8 cellular contexts compared by ENCODE assay signal in the genomic region with DNA sequence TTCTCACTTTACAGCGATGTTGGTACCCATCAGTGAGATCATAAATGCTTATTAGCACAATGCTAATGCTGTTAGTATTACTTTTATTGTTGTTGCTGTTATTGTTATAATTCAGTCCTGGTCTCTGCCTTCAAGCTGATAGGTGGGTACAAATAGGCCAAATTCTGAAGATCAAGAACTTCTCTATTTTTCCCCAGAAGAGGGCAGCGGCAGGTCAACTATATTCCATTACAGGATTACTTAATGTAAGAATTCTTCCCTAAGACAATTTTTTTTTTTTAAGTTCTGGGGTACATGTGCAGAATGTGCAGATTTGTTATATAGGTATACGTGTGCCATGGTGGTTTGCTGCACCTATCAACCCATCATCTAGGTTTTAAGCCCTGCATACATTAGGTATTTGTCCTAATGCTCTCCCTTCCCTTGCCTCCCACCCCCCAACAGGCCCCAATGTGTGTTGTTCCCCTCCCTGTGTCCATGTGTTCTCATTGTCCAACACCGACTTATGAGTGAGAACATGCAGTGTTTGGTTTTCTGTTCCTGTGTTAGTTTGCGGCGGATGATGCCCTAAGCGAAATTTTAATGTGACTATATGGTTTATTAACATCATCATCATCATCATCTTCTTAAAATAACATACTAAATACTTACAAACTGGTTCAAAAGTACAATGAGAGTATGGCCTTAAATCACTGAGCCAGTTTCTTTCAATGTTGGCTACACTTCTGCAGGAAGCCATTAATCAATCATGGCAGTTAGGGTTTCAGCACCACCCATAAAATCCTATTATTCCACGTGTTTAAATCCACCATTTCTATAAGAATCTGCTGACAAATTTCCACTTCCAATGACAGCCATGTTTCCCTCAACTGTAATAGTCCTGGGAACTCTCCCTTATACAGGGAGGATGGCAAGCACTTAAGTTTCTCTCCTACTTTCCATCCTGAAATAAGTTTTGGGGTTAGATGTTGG. TPM values are rescaled to one million over a fixed set of nuclear protein-coding genes. Genes with fewer than 3 reads are reported as not detected.
DNase-seq lines count a peak whose midpoint lies in the region; ATAC-seq, FAIRE-seq and TF ChIP-seq lines count a peak whose summit lies in the region.

No MANE protein-coding gene starts in this region.

- H3K14ac ChIP-seq in neuronal stem cell (ENCODE audit: low read length): no peak overlapping the region

- H3K9me3 ChIP-seq in A673 (ENCODE audit: low read depth, low read length, poor library complexity, severe bottlenecking): no peaks in the 10 kb centered on the region
- H3K9me3 ChIP-seq in DOHH2 (ENCODE audit: control insufficient read depth, insufficient read depth, low read length): no peaks in the 10 kb centered on the region
- no peaks in the 10 kb centered on the region for H3K9me3 ChIP-seq in neuronal stem cell (replicated peaks in 1 of 2; ENCODE audit: control insufficient read depth in 2 of 2, insufficient read depth in 1 of 2, low read depth in 1 of 2, low read length in 2 of 2)

- WGBS in neuronal stem cell (ENCODE audit: extremely low coverage in 2 of 2, insufficient read length in 2 of 2, insufficient replicate concordance in 1 of 2), 2 donors: no CpG with 5 or more reads among the region's 8 CpGs

- no peak overlapping the region for H3K4me3 Mint-ChIP-seq in neural crest cell
- no peak overlapping the region for H3K4me3 Mint-ChIP-seq in stimulated activated naive B cell treated with anti-CD40 and anti-IgM and Interleukin-4, amounts not matched to agents 10 μg/mL and 1 μg/mL and 100 μg/mL, for 72 hours

- H3K36me3 ChIP-seq in A673 (ENCODE audit: insufficient read depth, low read length, poor library complexity, severe bottlenecking): no peaks in the 10 kb centered on the region
- H3K36me3 ChIP-seq in DOHH2 (ENCODE audit: control insufficient read depth, low read length): peaks cover 10% of the 10 kb centered on the region
- H3K36me3 ChIP-seq in bronchial epithelial cell (ENCODE audit: control insufficient read depth, insufficient read depth, low read length): peaks cover 2% of the 10 kb centered on the region
- H3K36me3 ChIP-seq in neuronal stem cell (replicated peaks in 1 of 2; ENCODE audit: control insufficient read depth in 2 of 2, insufficient read depth in 2 of 2, low read length in 2 of 2): peaks cover 2 to 48% of the 10 kb centered on the region in 2 donors

- H3K4me1 Mint-ChIP-seq in neural crest cell: no peaks in the 10 kb centered on the region
- H3K4me1 Mint-ChIP-seq in stimulated activated naive B cell treated with anti-CD40 and anti-IgM and Interleukin-4, amounts not matched to agents 10 μg/mL and 1 μg/mL and 100 μg/mL, for 72 hours: no peaks in the 10 kb centered on the region

- TF ChIP-seq CTCF in A673 (conservative IDR thresholded peaks at IDR 0.05; ENCODE audit: low read depth, low read length): peak; percentile 56
- peak; percentile 52 for TF ChIP-seq CTCF in DOHH2 (IDR thresholded peaks at IDR 0.05; ENCODE audit: low read depth, low read length, poor library complexity, severe bottlenecking)
- peak; percentile 14 for TF ChIP-seq CTCF in bronchial epithelial cell (IDR thresholded peaks at IDR 0.05; ENCODE audit: insufficient read depth, low read length, severe bottlenecking)
- TF ChIP-seq CTCF in neural crest cell (conservative IDR thresholded peaks at IDR 0.05): peak; percentile 61

- no peak overlapping the region for H2BK120ac ChIP-seq in neuronal stem cell (ENCODE audit: low read depth, low read length)

- no peak overlapping the region for H3K27ac Mint-ChIP-seq in neural crest cell (ENCODE audit: unreplicated experiment)
- no peak overlapping the region for H3K27ac Mint-ChIP-seq in stimulated activated naive B cell treated with anti-CD40 and anti-IgM and Interleukin-4, amounts not matched to agents 10 μg/mL and 1 μg/mL and 100 μg/mL, for 72 hours

- no peaks in the 10 kb centered on the region for H3K9me3 Mint-ChIP-seq in neural crest cell
- H3K9me3 Mint-ChIP-seq in stimulated activated naive B cell treated with anti-CD40 and anti-IgM and Interleukin-4, amounts not matched to agents 10 μg/mL and 1 μg/mL and 100 μg/mL, for 72 hours: no peaks in the 10 kb centered on the region

- no peak overlapping the region for H2AFZ ChIP-seq in neuronal stem cell (ENCODE audit: low read length)

- H3K27ac ChIP-seq in A673 (ENCODE audit: low read depth, low read length, poor library complexity, severe bottlenecking) (peak overlapping the region; percentile 7), DOHH2 (ENCODE audit: low read depth, low read length) (no peak overlapping the region), neuronal stem cell (replicated peaks; ENCODE audit: low read length) (no peak overlapping the region)

- FAIRE-seq in bronchial epithelial cell (lab: Jason Lieb, UNC): no peak

- no peak overlapping the region for H3K9ac ChIP-seq in neuronal stem cell (ENCODE audit: low read depth, low read length, poor library complexity)

- POLR2A ChIA-PET in A673 (lab: Charles Lee; ENCODE audit: low non-redundant PET): no interaction called here

- no peak overlapping the region for H2BK15ac ChIP-seq in neuronal stem cell (ENCODE audit: low read length)

- H3K9me2 ChIP-seq in DOHH2 (replicated peaks; ENCODE audit: control insufficient read depth, low read length): no peaks in the 10 kb centered on the region

- DNase-seq in A673 (ENCODE audit: low spot score) (peak; percentile 61), NCI-H446 treated with DMSO at 0.1 percent for 48 hours (lab: John Stamatoyannopoulos, UW) (peak; percentile 42), bronchial epithelial cell (ENCODE audit: low read depth) (peak; percentile 47), neural crest cell (ENCODE audit: low read depth, low spot score) (no peak), neuronal stem cell (ENCODE audit: low spot score) (no peak)
- DNase-seq in stimulated activated naive B cell treated with anti-CD40 and anti-IgM and Interleukin-4, amounts not matched to agents 10 μg/mL and 1 μg/mL and 100 μg/mL, for 72 hours: no peak

- H3K36me3 Mint-ChIP-seq in neural crest cell (ENCODE audit: low read depth): peaks cover 4% of the 10 kb centered on the region
- peaks cover 2 to 10% of the 10 kb centered on the region in 2 donors for H3K36me3 Mint-ChIP-seq in stimulated activated naive B cell treated with anti-CD40 and anti-IgM and Interleukin-4, amounts not matched to agents 10 μg/mL and 1 μg/mL and 100 μg/mL, for 72 hours

- CTCF ChIA-PET in A673 (lab: Charles Lee): interaction anchor here (0.7 kb wide), 1 partner anchor 863 kb away, joined by 5 read pairs; no protein-coding TSS in a partner anchor

- H4K8ac ChIP-seq in neuronal stem cell (ENCODE audit: low read depth, low read length): no peak overlapping the region

- H3K27me3 ChIP-seq in A673 (replicated peaks; ENCODE audit: insufficient read depth, low read depth, low read length, poor library complexity) (no peaks in the 10 kb centered on the region), DOHH2 (ENCODE audit: control insufficient read depth, low read length) (no peaks in the 10 kb centered on the region), bronchial epithelial cell (ENCODE audit: control insufficient read depth, insufficient read depth, low read length) (no peaks in the 10 kb centered on the region), neuronal stem cell (ENCODE audit: control insufficient read depth in 3 of 3, insufficient read depth in 3 of 3, low read depth in 1 of 3, low read length in 3 of 3) (no peaks in the 10 kb centered on the region)

- no peaks in the 10 kb centered on the region for H3K27me3 Mint-ChIP-seq in neural crest cell (ENCODE audit: low read depth)
- peaks cover 0 to 1% of the 10 kb centered on the region in 2 donors for H3K27me3 Mint-ChIP-seq in stimulated activated naive B cell treated with anti-CD40 and anti-IgM and Interleukin-4, amounts not matched to agents 10 μg/mL and 1 μg/mL and 100 μg/mL, for 72 hours

- H2AK5ac ChIP-seq in neuronal stem cell (ENCODE audit: low read depth, low read length): no peak overlapping the region

- H3K4ac ChIP-seq in neuronal stem cell (ENCODE audit: low read length): no peak overlapping the region

- H4K91ac ChIP-seq in neuronal stem cell (ENCODE audit: low read depth, low read length, poor library complexity): no peak overlapping the region

- H2BK5ac ChIP-seq in neuronal stem cell (ENCODE audit: low read length): no peak overlapping the region

- intact Hi-C loops in A673 (cut with micrococcal nuclease; ENCODE audit: unreplicated experiment): loop anchor here (1.0 to 10.0 kb wide), 2 partner anchors 80 to 862 kb away; no protein-coding TSS in a partner anchor

- H3K79me2 ChIP-seq in DOHH2 (ENCODE audit: control insufficient read depth, low read length): no peaks in the 10 kb centered on the region

- H3F3A ChIP-seq in DOHH2 (ENCODE audit: control insufficient read depth, insufficient read depth): no peaks in the 10 kb centered on the region

- H3K4me3 ChIP-seq in A673 (ENCODE audit: low read depth, low read length, poor library complexity, severe bottlenecking) (no peak overlapping the region), DOHH2 (ENCODE audit: low read length) (no peak overlapping the region), bronchial epithelial cell (ENCODE audit: low read depth, low read length) (no peak overlapping the region), neuronal stem cell (ENCODE audit: low read length in 2 of 2) (no peak overlapping the region)

- no TSS peak for BruUV-seq in A673 (replicated peaks; lab: Mats Ljungman, UMichigan)

- H3K4me1 ChIP-seq in A673 (ENCODE audit: insufficient read depth, low read length, poor library complexity, severe bottlenecking) (peaks cover 12% of the 10 kb centered on the region), DOHH2 (ENCODE audit: control insufficient read depth, low read length) (no peaks in the 10 kb centered on the region), neuronal stem cell (ENCODE audit: control insufficient read depth in 2 of 2, insufficient read depth in 1 of 2, low read depth in 1 of 2, low read length in 2 of 2) (no peaks in the 10 kb centered on the region)

- 0 out of 2 replicates have a peak, but pooled peaks cover 3% of the 10 kb centered on the region for H4K20me1 ChIP-seq in DOHH2 (ENCODE audit: control insufficient read depth, insufficient read depth, low read depth, low read length)

- no peaks in the 10 kb centered on the region for H3K79me1 ChIP-seq in neuronal stem cell (ENCODE audit: low read depth, low read length)

- no peak overlapping the region for H3K23ac ChIP-seq in neuronal stem cell (ENCODE audit: low read depth, low read length, poor library complexity)

- H3K18ac ChIP-seq in neuronal stem cell (ENCODE audit: low read length): no peak overlapping the region

- H3K4me2 ChIP-seq in DOHH2 (ENCODE audit: low read length) (no peak overlapping the region), neuronal stem cell (ENCODE audit: insufficient read depth, low read length, poor library complexity, severe bottlenecking) (no peak overlapping the region)

- no peak for ATAC-seq in stimulated activated naive B cell treated with anti-CD40 and anti-IgM and Interleukin-4, amounts not matched to agents 10 μg/mL and 1 μg/mL and 100 μg/mL, for 72 hours (replicated peaks)
- ATAC-seq in HG02759 (IDR thresholded peaks at IDR 0.05; ENCODE audit: unreplicated experiment): no peak

- H2BK12ac ChIP-seq in neuronal stem cell (ENCODE audit: low read length): no peak overlapping the region

RNA-seq across cellular contexts. Expression of a gene that starts 19.2 kb away (rescaled TPM):
- total RNA-seq in A673 (2021): 9.9 TPM in 2 replicates
- 11.9 and 16.8 TPM in 2 replicates for total RNA-seq in bronchial epithelial cell
- 12.2 and 12.6 TPM in 2 replicates for total RNA-seq in neural crest cell
- polyA plus RNA-seq in neuronal stem cell (2013, experiment 1 of 2): 12.6 TPM
- polyA plus RNA-seq in neuronal stem cell (2013, experiment 2 of 2): 13.0 TPM

RNA-seq across cellular contexts. Expression of a gene that starts 39.3 kb away (rescaled TPM):
- total RNA-seq in A673 (2021) (5.7 and 6.7 TPM in 2 replicates), bronchial epithelial cell (0.26 TPM in 1 of 2 replicates, not detected in the other), neural crest cell (7.5 TPM in 2 replicates)
- polyA plus RNA-seq in neuronal stem cell (2013, experiment 1 of 2): 15.4 TPM
- 15.9 TPM for polyA plus RNA-seq in neuronal stem cell (2013, experiment 2 of 2)

Comparison
In these comparisons a context has a peak if more than half of its experiments do, and no peak if none do; other contexts are left out.
1. DNase-seq: peak in A673 (single experiment), NCI-H446 treated with DMSO at 0.1 percent for 48 hours (single experiment) and bronchial epithelial cell (single experiment); none in neural crest cell (single experiment), stimulated activated naive B cell treated with anti-CD40 and anti-IgM and Interleukin-4, amounts not matched to agents 10 μg/mL and 1 μg/mL and 100 μg/mL, for 72 hours (single experiment) and neuronal stem cell (single experiment).
2. Peak in every context shown above with its lines, with median percentiles within 50 percentile points of each other: CTCF ChIP-seq.